In genomic region chr14:55294603-55295002, GRCh38 we compare ENCODE assay signal across 25 cellular contexts. TPM values are rescaled to one million over a fixed set of nuclear protein-coding genes. Genes with fewer than 3 reads are reported as not detected.
DNase-seq lines count a peak whose midpoint lies in the region; ATAC-seq and TF ChIP-seq lines count a peak whose summit lies in the region.
"Had no signal": no experiment of that assay in that cellular context is flagged by ENCODE, and none has a peak within 500 bp of the region (broad histone marks: within the 10 kb centered on the region; RNA-seq: fewer than 3 reads in every experiment).

No MANE protein-coding gene starts in this region.

- ATAC-seq in T-helper 17 cell, result peak; percentile 64
- no peak for ATAC-seq in left cardiac atrium
- ATAC-seq: Panc1 had no signal

- POLR2A ChIA-PET in CD4-positive, alpha-beta memory T cell (lab: Charles Lee; ENCODE audit: partially characterized antibody), result no interaction called here

- H3K36me3 ChIP-seq in CD4-positive, alpha-beta memory T cell (ENCODE audit: insufficient read depth, low read length), result no peaks in the 10 kb centered on the region
- H3K36me3 ChIP-seq in right atrium auricular region, result no peaks in the 10 kb centered on the region

- H3K4me3 Mint-ChIP-seq in CD4-positive, alpha-beta memory T cell, result peak overlapping the region in 4 of 8 donors; percentile 27 to 70 (median 34)
- H3K4me3 Mint-ChIP-seq in T-helper 17 cell (no peak overlapping the region), progenitor cell of endocrine pancreas (ENCODE audit: low read depth) (no peak overlapping the region)

- no peak overlapping the region for H3K27ac ChIP-seq in CD4-positive, alpha-beta memory T cell (ENCODE audit: low read depth, low read length)
- H3K27ac ChIP-seq in right atrium auricular region, result no peak overlapping the region
- H3K27ac ChIP-seq: 22Rv1, BLaER1 had no signal

- no peak overlapping the region for H3K4me3 ChIP-seq in CD4-positive, alpha-beta memory T cell (ENCODE audit: low read length in 2 of 2)
- no peak overlapping the region for H3K4me3 ChIP-seq in right atrium auricular region
- H3K4me3 ChIP-seq: BLaER1 had no signal

- CTCF ChIA-PET in CD4-positive, alpha-beta memory T cell (lab: Charles Lee; ENCODE audit: partially characterized antibody), result interaction anchor here (1.1 kb wide), 1 partner anchor 49 kb away, joined by 3 read pairs; no protein-coding TSS in a partner anchor

- intact Hi-C loops in CD4-positive, alpha-beta memory T cell (cut with micrococcal nuclease), result no loop called here
- intact Hi-C loops in left cardiac atrium (cut with DNase I), result no loop called here

- DNase-seq in NCI-H2107 treated with DMSO at 0.1 percent for 48 hours (lab: John Stamatoyannopoulos, UW; ENCODE audit: unreplicated experiment) (peak; percentile 26), NCI-H2107 (lab: John Stamatoyannopoulos, UW) (no peak), T-helper 17 cell (no peak), progenitor cell of endocrine pancreas (ENCODE audit: low spot score, unreplicated experiment) (no peak), left cardiac atrium (no peak), NCI-H82 (lab: John Stamatoyannopoulos, UW) (no peak), right atrium auricular region (ENCODE audit: low spot score) (no peak)
- peak in 2 of 5 donors; percentile 9 to 20 for DNase-seq in CD4-positive, alpha-beta memory T cell
- DNase-seq: ACHN; Calu3; CD8-positive, alpha-beta memory T cell; GDM1; GOT3; HCEC 1CT; IMR-90; Karpas-422; NCI-H1694; NCI-H2081; NCI-H446 treated with DMSO at 0.1 percent for 48 hours; NCI-H526 treated with DMSO at 0.1 percent for 48 hours; SIG-M5; SK-N-SH had no signal

- H3K4me1 Mint-ChIP-seq in CD4-positive, alpha-beta memory T cell, result peaks cover 31 to 65% (median 51%) of the 10 kb centered on the region in 4 donors
- H3K4me1 Mint-ChIP-seq in T-helper 17 cell (peaks cover 20% of the 10 kb centered on the region), progenitor cell of endocrine pancreas (ENCODE audit: low read depth) (peaks cover 15% of the 10 kb centered on the region)

- peak overlapping the region in 5 of 7 donors; percentile 16 to 80 (median 37) for H3K27ac Mint-ChIP-seq in CD4-positive, alpha-beta memory T cell
- H3K27ac Mint-ChIP-seq in T-helper 17 cell (no peak overlapping the region), progenitor cell of endocrine pancreas (peak overlapping the region; percentile 62)

- TF ChIP-seq CTCF in progenitor cell of endocrine pancreas (IDR thresholded peaks at IDR 0.05; ENCODE audit: unreplicated experiment) (no peak), right atrium auricular region (IDR thresholded peaks at IDR 0.05) (no peak)

- H3K27me3 Mint-ChIP-seq in CD4-positive, alpha-beta memory T cell, result no peaks in the 10 kb centered on the region
- H3K27me3 Mint-ChIP-seq in T-helper 17 cell (no peaks in the 10 kb centered on the region), progenitor cell of endocrine pancreas (no peaks in the 10 kb centered on the region)
- H3K27me3 Mint-ChIP-seq: CD8-positive, alpha-beta memory T cell had no signal

- peaks cover 8 to 14% of the 10 kb centered on the region in 2 donors for H3K36me3 Mint-ChIP-seq in CD4-positive, alpha-beta memory T cell
- H3K36me3 Mint-ChIP-seq in T-helper 17 cell (ENCODE audit: low read depth), result peaks cover 2% of the 10 kb centered on the region
- H3K36me3 Mint-ChIP-seq in progenitor cell of endocrine pancreas (ENCODE audit: insufficient read depth), result peaks cover 9% of the 10 kb centered on the region

- no peaks in the 10 kb centered on the region for H3K9me3 Mint-ChIP-seq in CD4-positive, alpha-beta memory T cell
- no peaks in the 10 kb centered on the region for H3K9me3 Mint-ChIP-seq in progenitor cell of endocrine pancreas (ENCODE audit: low read depth)
- H3K9me3 Mint-ChIP-seq: CD8-positive, alpha-beta memory T cell had no signal

- H3K9me3 ChIP-seq in CD4-positive, alpha-beta memory T cell (ENCODE audit: control insufficient read depth in 1 of 2, low read length in 2 of 2), result no peaks in the 10 kb centered on the region
- H3K9me3 ChIP-seq in T-helper 17 cell (ENCODE audit: control insufficient read depth, low read length, poor library complexity, severe bottlenecking), result no peaks in the 10 kb centered on the region
- H3K9me3 ChIP-seq in right atrium auricular region, result no peaks in the 10 kb centered on the region
- H3K9me3 ChIP-seq: SK-N-SH had no signal

- H3K27me3 ChIP-seq in CD4-positive, alpha-beta memory T cell (ENCODE audit: insufficient read depth, low read length), result no peaks in the 10 kb centered on the region
- H3K27me3 ChIP-seq in right atrium auricular region, result no peaks in the 10 kb centered on the region
- H3K27me3 ChIP-seq: BLaER1 had no signal

- peaks cover 32% of the 10 kb centered on the region for H3K4me1 ChIP-seq in CD4-positive, alpha-beta memory T cell (ENCODE audit: insufficient read depth, low read length)
- peaks cover 0 to 15% of the 10 kb centered on the region in 2 donors for H3K4me1 ChIP-seq in right atrium auricular region
- H3K4me1 ChIP-seq: BLaER1 had no signal

RNA-seq across cellular contexts. Expression of gene FBXO34, which starts 23.4 kb away (rescaled TPM):
- total RNA-seq in CD4-positive, alpha-beta memory T cell, result 10 to 100 TPM; 42.1 to 43.6 TPM
- 10 to 100 TPM; 33.8 to 44.1 TPM for polyA plus RNA-seq in CD4-positive, alpha-beta memory T cell
- 10 to 100 TPM; 20.5 to 27.8 TPM for total RNA-seq in T-helper 17 cell
- 32.1 and 32.4 TPM in 2 replicates for total RNA-seq in progenitor cell of endocrine pancreas
- total RNA-seq in left cardiac atrium, result 10 to 100 TPM; 18.8 to 23.8 TPM
- total RNA-seq in right atrium auricular region, result 10 to 100 TPM; 26.0 to 32.7 TPM
